1 cellular context compared by ENCODE assay signal in the genomic region with DNA sequence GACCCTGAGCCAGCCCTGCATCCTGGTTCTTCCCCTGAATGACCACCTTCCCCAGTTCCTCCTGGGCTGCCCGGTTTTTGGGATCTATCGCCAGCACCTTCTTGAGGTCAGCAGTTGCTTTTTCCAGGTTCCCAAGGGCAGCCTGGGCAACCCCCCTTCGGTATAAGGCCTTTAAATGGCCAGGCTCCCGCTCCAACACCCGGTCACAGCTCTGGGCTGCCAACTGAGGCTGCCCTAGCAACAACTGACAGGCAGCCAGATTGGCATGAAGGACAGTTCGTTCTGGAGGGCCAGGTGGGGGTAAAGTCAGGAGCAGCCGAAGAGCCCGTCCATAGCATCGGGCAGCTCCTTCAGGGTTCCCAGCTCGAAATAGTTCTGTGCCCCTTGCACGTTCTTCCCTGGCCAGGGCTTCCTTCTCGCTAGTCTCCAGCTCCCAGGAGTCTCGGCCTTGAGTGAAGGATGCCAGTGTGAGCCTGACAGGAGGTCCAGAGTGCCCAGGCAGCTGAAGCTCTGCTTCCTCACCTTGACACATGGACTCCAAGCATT.
TF ChIP-seq lines count a peak whose summit lies in the region.

No MANE protein-coding gene starts in this region.

TF ChIP-seq in GM23338, 12 proteins besides CTCF, POLR2A, EP300 and RAD21 (continued from another document):
- TF ChIP-seq, protein P1, sequence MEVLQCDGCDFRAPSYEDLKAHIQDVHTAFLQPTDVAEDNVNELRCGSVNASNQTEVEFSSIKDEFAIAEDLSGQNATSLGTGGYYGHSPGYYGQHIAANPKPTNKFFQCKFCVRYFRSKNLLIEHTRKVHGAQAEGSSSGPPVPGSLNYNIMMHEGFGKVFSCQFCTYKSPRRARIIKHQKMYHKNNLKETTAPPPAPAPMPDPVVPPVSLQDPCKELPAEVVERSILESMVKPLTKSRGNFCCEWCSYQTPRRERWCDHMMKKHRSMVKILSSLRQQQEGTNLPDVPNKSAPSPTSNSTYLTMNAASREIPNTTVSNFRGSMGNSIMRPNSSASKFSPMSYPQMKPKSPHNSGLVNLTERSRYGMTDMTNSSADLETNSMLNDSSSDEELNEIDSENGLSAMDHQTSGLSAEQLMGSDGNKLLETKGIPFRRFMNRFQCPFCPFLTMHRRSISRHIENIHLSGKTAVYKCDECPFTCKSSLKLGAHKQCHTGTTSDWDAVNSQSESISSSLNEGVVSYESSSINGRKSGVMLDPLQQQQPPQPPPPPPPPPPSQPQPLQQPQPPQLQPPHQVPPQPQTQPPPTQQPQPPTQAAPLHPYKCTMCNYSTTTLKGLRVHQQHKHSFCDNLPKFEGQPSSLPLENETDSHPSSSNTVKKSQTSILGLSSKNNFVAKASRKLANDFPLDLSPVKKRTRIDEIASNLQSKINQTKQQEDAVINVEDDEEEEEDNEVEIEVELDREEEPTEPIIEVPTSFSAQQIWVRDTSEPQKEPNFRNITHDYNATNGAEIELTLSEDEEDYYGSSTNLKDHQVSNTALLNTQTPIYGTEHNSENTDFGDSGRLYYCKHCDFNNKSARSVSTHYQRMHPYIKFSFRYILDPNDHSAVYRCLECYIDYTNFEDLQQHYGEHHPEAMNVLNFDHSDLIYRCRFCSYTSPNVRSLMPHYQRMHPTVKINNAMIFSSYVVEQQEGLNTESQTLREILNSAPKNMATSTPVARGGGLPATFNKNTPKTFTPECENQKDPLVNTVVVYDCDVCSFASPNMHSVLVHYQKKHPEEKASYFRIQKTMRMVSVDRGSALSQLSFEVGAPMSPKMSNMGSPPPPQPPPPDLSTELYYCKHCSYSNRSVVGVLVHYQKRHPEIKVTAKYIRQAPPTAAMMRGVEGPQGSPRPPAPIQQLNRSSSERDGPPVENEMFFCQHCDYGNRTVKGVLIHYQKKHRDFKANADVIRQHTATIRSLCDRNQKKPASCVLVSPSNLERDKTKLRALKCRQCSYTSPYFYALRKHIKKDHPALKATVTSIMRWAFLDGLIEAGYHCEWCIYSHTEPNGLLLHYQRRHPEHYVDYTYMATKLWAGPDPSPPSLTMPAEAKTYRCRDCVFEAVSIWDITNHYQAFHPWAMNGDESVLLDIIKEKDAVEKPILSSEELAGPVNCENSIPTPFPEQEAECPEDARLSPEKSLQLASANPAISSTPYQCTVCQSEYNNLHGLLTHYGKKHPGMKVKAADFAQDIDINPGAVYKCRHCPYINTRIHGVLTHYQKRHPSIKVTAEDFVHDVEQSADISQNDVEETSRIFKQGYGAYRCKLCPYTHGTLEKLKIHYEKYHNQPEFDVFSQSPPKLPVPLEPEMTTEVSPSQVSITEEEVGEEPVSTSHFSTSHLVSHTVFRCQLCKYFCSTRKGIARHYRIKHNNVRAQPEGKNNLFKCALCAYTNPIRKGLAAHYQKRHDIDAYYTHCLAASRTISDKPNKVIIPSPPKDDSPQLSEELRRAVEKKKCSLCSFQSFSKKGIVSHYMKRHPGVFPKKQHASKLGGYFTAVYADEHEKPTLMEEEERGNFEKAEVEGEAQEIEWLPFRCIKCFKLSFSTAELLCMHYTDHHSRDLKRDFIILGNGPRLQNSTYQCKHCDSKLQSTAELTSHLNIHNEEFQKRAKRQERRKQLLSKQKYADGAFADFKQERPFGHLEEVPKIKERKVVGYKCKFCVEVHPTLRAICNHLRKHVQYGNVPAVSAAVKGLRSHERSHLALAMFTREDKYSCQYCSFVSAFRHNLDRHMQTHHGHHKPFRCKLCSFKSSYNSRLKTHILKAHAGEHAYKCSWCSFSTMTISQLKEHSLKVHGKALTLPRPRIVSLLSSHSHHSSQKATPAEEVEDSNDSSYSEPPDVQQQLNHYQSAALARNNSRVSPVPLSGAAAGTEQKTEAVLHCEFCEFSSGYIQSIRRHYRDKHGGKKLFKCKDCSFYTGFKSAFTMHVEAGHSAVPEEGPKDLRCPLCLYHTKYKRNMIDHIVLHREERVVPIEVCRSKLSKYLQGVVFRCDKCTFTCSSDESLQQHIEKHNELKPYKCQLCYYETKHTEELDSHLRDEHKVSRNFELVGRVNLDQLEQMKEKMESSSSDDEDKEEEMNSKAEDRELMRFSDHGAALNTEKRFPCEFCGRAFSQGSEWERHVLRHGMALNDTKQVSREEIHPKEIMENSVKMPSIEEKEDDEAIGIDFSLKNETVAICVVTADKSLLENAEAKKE (CRISPR knock-in tag; IDR thresholded peaks at IDR 0.05), result no peak
- TF ChIP-seq POLR2AphosphoS5 (IDR thresholded peaks at IDR 0.05; ENCODE audit: low read depth), result no peak
- no peak for TF ChIP-seq ZNF114 (CRISPR knock-in tag; IDR thresholded peaks at IDR 0.05)
- TF ChIP-seq EZH2 (IDR thresholded peaks at IDR 0.05; ENCODE audit: low read depth, unreplicated experiment), result no peak
- TF ChIP-seq ZNF331 (CRISPR knock-in tag; IDR thresholded peaks at IDR 0.05; ENCODE audit: low read depth), result no peak
TF ChIP-seq in GM23338: peak in this region for 0.
